Comparison of ENCODE assay signal across 30 cellular contexts in genomic region chr1:211522804-211523203, GRCh38. TPM values are rescaled to one million over a fixed set of nuclear protein-coding genes. Genes with fewer than 3 reads are reported as not detected.
"Had no signal": no experiment of that assay in that cellular context is flagged by ENCODE, and none has a peak within 500 bp of the region (broad histone marks: within the 10 kb centered on the region; RNA-seq: fewer than 3 reads in every experiment).

No MANE protein-coding gene starts in this region.

- H3K27me3 Mint-ChIP-seq: activated CD8-positive, alpha-beta T cell treated with anti-CD3 and anti-CD28 coated beads for 36 hours; activated naive CD4-positive, alpha-beta T cell treated with anti-CD3 and anti-CD28 coated beads, Interleukin-2, amount 50 U/mL, for 24 hours; activated T-helper 17 cell treated with anti-CD3 and anti-CD28 coated beads, Interleukin-2, amount 50 U/mL, for 72 hours; central memory CD8-positive, alpha-beta T cell had no signal

- H3K27ac ChIP-seq: ascending aorta, cardiac muscle cell, Peyer's patch, SJSA1, VCaP had no signal

- ATAC-seq: activated CD8-positive, alpha-beta T cell treated with anti-CD3 and anti-CD28 coated beads for 36 hours; activated T-cell treated with anti-CD3 and anti-CD28 coated beads, Interleukin-2, amount 50 U/mL, for 72 hours; activated T-helper 17 cell treated with anti-CD3 and anti-CD28 coated beads, Interleukin-2, amount 50 U/mL, for 72 hours; PC-3; T-helper 17 cell had no signal

- DNase-seq: activated CD4-positive, alpha-beta T cell treated with anti-CD3 and anti-CD28 coated beads, Interleukin-2, amount 10 ng/mL, durations not matched to agents 24 days and 14 days; activated CD4-positive, alpha-beta T cell treated with anti-CD3 and anti-CD28 coated beads, Interleukin-2, amount 50 U/mL, for 4 hours; activated CD8-positive, alpha-beta T cell treated with anti-CD3 and anti-CD28 coated beads for 36 hours; activated gamma-delta T cell; activated naive CD4-positive, alpha-beta T cell treated with Interleukin-2 at 50 U/mL for 16 hours; activated naive CD8-positive, alpha-beta T cell treated with anti-CD3 and anti-CD28 coated beads, Interleukin-2, amount 10 ng/mL, durations not matched to agents 7 days and 5 days; activated T-cell treated with anti-CD3 and anti-CD28 coated beads, Interleukin-2, amount 50 U/mL, for 1 hour; activated T-cell treated with anti-CD3 and anti-CD28 coated beads, Interleukin-2, amount 50 U/mL, for 72 hours; amygdala; NCI-H1105; NCI-H1417 treated with DMSO at 0.1 percent for 48 hours; NCI-H187 treated with DMSO at 0.1 percent for 48 hours; NCI-H2081; NCI-H345; PC-3; Peyer's patch; RPMI8226; SHP77 treated with DMSO at 0.1 percent for 48 hours; SK-N-SH; T-helper 17 cell had no signal

- H3K27ac Mint-ChIP-seq: activated CD4-positive, alpha-beta T cell treated with anti-CD3 and anti-CD28 coated beads, Interleukin-2, amount 10 ng/mL, durations not matched to agents 24 days and 14 days; activated CD8-positive, alpha-beta T cell treated with anti-CD3 and anti-CD28 coated beads for 36 hours; activated naive CD4-positive, alpha-beta T cell treated with anti-CD3 and anti-CD28 coated beads, Interleukin-2, amount 50 U/mL, for 24 hours; activated naive CD8-positive, alpha-beta T cell treated with anti-CD3 and anti-CD28 coated beads, Interleukin-2, amount 10 ng/mL, durations not matched to agents 7 days and 5 days; activated T-cell treated with anti-CD3 and anti-CD28 coated beads, Interleukin-2, amount 50 U/mL, for 72 hours; activated T-helper 17 cell treated with anti-CD3 and anti-CD28 coated beads, Interleukin-2, amount 50 U/mL, for 72 hours; T-helper 17 cell had no signal

- H3K4me3 ChIP-seq: ascending aorta, cardiac muscle cell, Peyer's patch, SJSA1 had no signal

- H3K4me1 ChIP-seq: Peyer's patch, SJSA1 had no signal

- H3K9me3 Mint-ChIP-seq: activated CD4-positive, alpha-beta T cell treated with anti-CD3 and anti-CD28 coated beads, Interleukin-2, amount 10 ng/mL, durations not matched to agents 24 days and 14 days; activated CD8-positive, alpha-beta T cell treated with anti-CD3 and anti-CD28 coated beads for 36 hours; activated naive CD4-positive, alpha-beta T cell treated with anti-CD3 and anti-CD28 coated beads, Interleukin-2, amount 50 U/mL, for 24 hours; activated naive CD8-positive, alpha-beta T cell treated with anti-CD3 and anti-CD28 coated beads, Interleukin-2, amount 10 ng/mL, durations not matched to agents 7 days and 5 days; activated T-cell treated with anti-CD3 and anti-CD28 coated beads, Interleukin-2, amount 50 U/mL, for 72 hours; activated T-helper 17 cell treated with anti-CD3 and anti-CD28 coated beads, Interleukin-2, amount 50 U/mL, for 72 hours; central memory CD8-positive, alpha-beta T cell had no signal

- H3K9me3 ChIP-seq: ascending aorta, Peyer's patch, SJSA1, SK-N-SH had no signal

- H3K4me2 ChIP-seq: SK-N-SH had no signal

- H3K27me3 ChIP-seq: ascending aorta, Peyer's patch, SJSA1 had no signal

- H3K36me3 ChIP-seq: ascending aorta, cardiac muscle cell, Peyer's patch, SJSA1 had no signal

- H3K4me1 Mint-ChIP-seq: activated T-helper 17 cell treated with anti-CD3 and anti-CD28 coated beads, Interleukin-2, amount 50 U/mL, for 72 hours; central memory CD8-positive, alpha-beta T cell had no signal

- H3K9ac ChIP-seq: SK-N-SH had no signal

- H3K36me3 Mint-ChIP-seq: activated naive CD4-positive, alpha-beta T cell treated with anti-CD3 and anti-CD28 coated beads, Interleukin-2, amount 50 U/mL, for 24 hours; activated naive CD8-positive, alpha-beta T cell treated with anti-CD3 and anti-CD28 coated beads, Interleukin-2, amount 10 ng/mL, durations not matched to agents 7 days and 5 days had no signal

- H3K4me3 Mint-ChIP-seq: activated CD4-positive, alpha-beta T cell treated with anti-CD3 and anti-CD28 coated beads, Interleukin-2, amount 10 ng/mL, durations not matched to agents 24 days and 14 days; activated CD8-positive, alpha-beta T cell treated with anti-CD3 and anti-CD28 coated beads for 36 hours; activated naive CD4-positive, alpha-beta T cell treated with anti-CD3 and anti-CD28 coated beads, Interleukin-2, amount 50 U/mL, for 24 hours; activated naive CD8-positive, alpha-beta T cell treated with anti-CD3 and anti-CD28 coated beads, Interleukin-2, amount 10 ng/mL, durations not matched to agents 7 days and 5 days; activated T-cell treated with anti-CD3 and anti-CD28 coated beads, Interleukin-2, amount 50 U/mL, for 72 hours; activated T-helper 17 cell treated with anti-CD3 and anti-CD28 coated beads, Interleukin-2, amount 50 U/mL, for 72 hours; central memory CD8-positive, alpha-beta T cell; T-helper 17 cell had no signal

RNA-seq across cellular contexts. Expression of gene RD3, which starts 30.8 kb away (rescaled TPM):
- total RNA-seq: activated CD4-positive, alpha-beta T cell treated with anti-CD3 and anti-CD28 coated beads, Interleukin-2, amount 10 ng/mL, durations not matched to agents 24 days and 14 days; activated CD8-positive, alpha-beta memory T cell treated with anti-CD3 and anti-CD28 coated beads for 36 hours; activated CD8-positive, alpha-beta T cell treated with anti-CD3 and anti-CD28 coated beads for 36 hours; activated naive CD8-positive, alpha-beta T cell treated with anti-CD3 and anti-CD28 coated beads, Interleukin-2, amount 10 ng/mL, durations not matched to agents 7 days and 5 days; activated T-cell treated with anti-CD3 and anti-CD28 coated beads, Interleukin-2, amount 50 U/mL, for 72 hours; activated T-helper 17 cell treated with anti-CD3 and anti-CD28 coated beads, Interleukin-2, amount 50 U/mL, for 72 hours; ascending aorta; cardiac muscle cell; MCF 10A; NCI-H460; PC-3; SJSA1; T-helper 17 cell had no signal
